Comparison of ENCODE assay signal across 17 cellular contexts in genomic region chr3:141649871-141650270, GRCh38.
"Had no signal": no experiment of that assay in that cellular context is flagged by ENCODE, and none has a peak within 500 bp of the region (broad histone marks: within the 10 kb centered on the region; RNA-seq: fewer than 3 reads in every experiment).

No MANE protein-coding gene starts in this region.

- DNase-seq: dermis blood vessel endothelial cell; dorsolateral prefrontal cortex; effector CD4-positive, alpha-beta T cell; effector memory CD4-positive, alpha-beta T cell; foreskin keratinocyte; heart right ventricle; hippocampal formation; left cardiac atrium; left lung; left ventricle myocardium superior; lower lobe of right lung; mesenchymal stem cell; mucosa of descending colon had no signal

- H3K4me3 ChIP-seq: coronary artery, dorsolateral prefrontal cortex, esophagus muscularis mucosa, gastroesophageal sphincter, heart right ventricle, left lung, lower lobe of right lung, mucosa of descending colon had no signal

- H3K27ac ChIP-seq: coronary artery, dorsolateral prefrontal cortex, esophagus muscularis mucosa, foreskin keratinocyte, gastroesophageal sphincter, heart right ventricle, left lung, lower lobe of right lung had no signal

- H3K36me3 Mint-ChIP-seq: mesothelial cell of epicardium had no signal

- H3K27ac Mint-ChIP-seq: mesothelial cell of epicardium had no signal

- H3K27me3 ChIP-seq: esophagus muscularis mucosa, gastroesophageal sphincter, heart right ventricle, left lung had no signal

- H3K9me3 ChIP-seq: esophagus muscularis mucosa, gastroesophageal sphincter, heart right ventricle, left lung, lower lobe of right lung, mucosa of descending colon had no signal

- H3K36me3 ChIP-seq: esophagus muscularis mucosa, gastroesophageal sphincter, heart right ventricle, left lung, lower lobe of right lung had no signal

- H3K4me3 Mint-ChIP-seq: mesothelial cell of epicardium had no signal

- H3K4me1 ChIP-seq: esophagus muscularis mucosa, foreskin keratinocyte, gastroesophageal sphincter had no signal
